Comparison of ENCODE assay signal across 18 cellular contexts in genomic region chr20:50017160-50017559, GRCh38. TPM values are rescaled to one million over a fixed set of nuclear protein-coding genes. Genes with fewer than 3 reads are reported as not detected.
A peak's percentile ranks its signal among the peaks of the same experiment; 100 is the strongest.
DNase-seq lines count a peak whose midpoint lies in the region; ATAC-seq lines count a peak whose summit lies in the region.
"Had no signal": no experiment of that assay in that cellular context is flagged by ENCODE, and none has a peak within 500 bp of the region (broad histone marks: within the 10 kb centered on the region; RNA-seq: fewer than 3 reads in every experiment).

No MANE protein-coding gene starts in this region.

- H4K91ac ChIP-seq in mesenchymal stem cell (ENCODE audit: low read length): peak overlapping the region; percentile 52

- no peaks in the 10 kb centered on the region for H3K9me3 ChIP-seq in mesenchymal stem cell (ENCODE audit: control insufficient read depth, low read length)
- H3K9me3 ChIP-seq in stomach smooth muscle (ENCODE audit: control insufficient read depth in 2 of 2, low read length in 2 of 2): no peaks in the 10 kb centered on the region
- H3K9me3 ChIP-seq: HAP-1 had no signal

- ATAC-seq in HG03196 (IDR thresholded peaks at IDR 0.05; ENCODE audit: unreplicated experiment): no peak
- ATAC-seq in HG02852 (IDR thresholded peaks at IDR 0.05; ENCODE audit: unreplicated experiment): no peak
- no peak for ATAC-seq in HG03342 (IDR thresholded peaks at IDR 0.05; ENCODE audit: unreplicated experiment)
- ATAC-seq: GM12878 had no signal

- no peaks in the 10 kb centered on the region for H3K79me1 ChIP-seq in mesenchymal stem cell (replicated peaks; ENCODE audit: low read length, poor library complexity, severe bottlenecking)

- 91% methylated on average over 5 of the region's 5 CpGs for WGBS in mesenchymal stem cell

- H3K9ac ChIP-seq in mesenchymal stem cell (ENCODE audit: low read length): peak overlapping the region; percentile 18
- H3K9ac ChIP-seq in stomach smooth muscle (ENCODE audit: low read length in 2 of 2): no peak overlapping the region

- DNase-seq in DMS 273 (lab: John Stamatoyannopoulos, UW; ENCODE audit: unreplicated experiment): peak; percentile 32
- DNase-seq in DMS 273 treated with DMSO at 0.1 percent for 48 hours (lab: John Stamatoyannopoulos, UW): no peak
- peak; percentile 30 for DNase-seq in SK-MEL-5 (ENCODE audit: low read depth, low spot score)
- DNase-seq in mesenchymal stem cell: no peak
- DNase-seq: GDM1, KBM-7, NCI-H1417 treated with DMSO at 0.1 percent for 48 hours, NCI-H1930, NCI-H2171, NCI-H446 treated with DMSO at 0.1 percent for 48 hours had no signal

- peak overlapping the region; percentile 29 to 51 for H2BK12ac ChIP-seq in mesenchymal stem cell (ENCODE audit: low read length in 2 of 2)

- H3K27me3 ChIP-seq in mesenchymal stem cell (ENCODE audit: control insufficient read depth in 1 of 2, insufficient read depth in 1 of 2, low read length in 2 of 2) (peaks cover 0 to 10% of the 10 kb centered on the region in 2 experiments), stomach smooth muscle (ENCODE audit: control insufficient read depth in 1 of 2, insufficient read depth in 2 of 2, low read length in 2 of 2) (no peaks in the 10 kb centered on the region)

- no peak overlapping the region for H3K4ac ChIP-seq in mesenchymal stem cell (ENCODE audit: low read depth in 1 of 2, low read length in 2 of 2)

- H2AK5ac ChIP-seq in mesenchymal stem cell (ENCODE audit: low read length, severe bottlenecking): no peak overlapping the region

- peak overlapping the region; percentile 55 for H4K8ac ChIP-seq in mesenchymal stem cell (ENCODE audit: low read length)

- H3K4me3 ChIP-seq in mesenchymal stem cell (ENCODE audit: insufficient read depth in 1 of 2, low read depth in 1 of 2, low read length in 2 of 2): no peak overlapping the region
- H3K4me3 ChIP-seq in stomach smooth muscle (ENCODE audit: low read length in 2 of 2): no peak overlapping the region
- H3K4me3 ChIP-seq: GM12878, HAP-1, SK-N-MC had no signal

- no peak overlapping the region for H3K27ac ChIP-seq in mesenchymal stem cell (ENCODE audit: low read length, poor library complexity, severe bottlenecking)
- H3K27ac ChIP-seq in stomach smooth muscle (ENCODE audit: low read length): peak overlapping the region; percentile 11
- H3K27ac ChIP-seq: 22Rv1 had no signal

- no peak overlapping the region for H2BK120ac ChIP-seq in mesenchymal stem cell (ENCODE audit: low read depth, low read length)

- H3K4me1 ChIP-seq in mesenchymal stem cell (ENCODE audit: control insufficient read depth, insufficient read depth, low read depth, low read length) (peaks cover 20% of the 10 kb centered on the region), stomach smooth muscle (ENCODE audit: control insufficient read depth, insufficient read depth, low read length) (peaks cover 15% of the 10 kb centered on the region)
- H3K4me1 ChIP-seq: HAP-1 had no signal

- no peak overlapping the region for H3K23ac ChIP-seq in mesenchymal stem cell (ENCODE audit: low read length in 2 of 2)

- in situ Hi-C loops in SK-MEL-5 (cut with HindIII; ENCODE audit: low pct_unique_long_range_greater_than_20kb, low sequenced_read_pairs): no loop called here

- H3K14ac ChIP-seq in mesenchymal stem cell (ENCODE audit: low read length in 2 of 2): no peak overlapping the region

- no peak overlapping the region for H2BK5ac ChIP-seq in mesenchymal stem cell (ENCODE audit: low read depth, low read length, poor library complexity, severe bottlenecking)

- H3K18ac ChIP-seq in mesenchymal stem cell (ENCODE audit: low read depth in 1 of 2, low read length in 2 of 2): peak overlapping the region; percentile 12 to 28

- H3K4me2 ChIP-seq in mesenchymal stem cell (ENCODE audit: low read length, poor library complexity, severe bottlenecking): no peak overlapping the region

- no peak overlapping the region for H2BK15ac ChIP-seq in mesenchymal stem cell (ENCODE audit: low read depth, poor library complexity, severe bottlenecking)

- H2AFZ ChIP-seq in mesenchymal stem cell (ENCODE audit: low read depth, low read length): no peak overlapping the region

- no peaks in the 10 kb centered on the region for H3K36me3 ChIP-seq in mesenchymal stem cell (ENCODE audit: control insufficient read depth in 1 of 2, insufficient read depth in 2 of 2, low read depth in 1 of 2, low read length in 2 of 2)
- no peaks in the 10 kb centered on the region for H3K36me3 ChIP-seq in stomach smooth muscle (ENCODE audit: control insufficient read depth in 2 of 2, insufficient read depth in 2 of 2, low read length in 2 of 2)
- H3K36me3 ChIP-seq: HAP-1 had no signal

RNA-seq across cellular contexts. Expression of gene SNAI1, which starts 34.4 kb away (rescaled TPM):
- 0.13 and 0.40 TPM in 2 replicates for total RNA-seq in SK-MEL-5 (2014; rRNA removed; shearing (Covaris generic))
- 0.48 and 1.8 TPM in 2 replicates for polyA plus RNA-seq in SK-MEL-5 (2015; cell fraction: cytosol; rRNA removed)
- 1.1 and 2.5 TPM in 2 replicates for polyA plus RNA-seq in SK-MEL-5 (2015; cell fraction: nucleus; rRNA removed)
- polyA plus RNA-seq in mesenchymal stem cell (2013, experiment 1 of 2): 36.2 TPM
- 36.0 TPM for polyA plus RNA-seq in mesenchymal stem cell (2013, experiment 2 of 2)

Comparison
In these comparisons a context has a peak if more than half of its experiments do, and no peak if none do; other contexts are left out.
1. DNase-seq: peak in DMS 273 (single experiment) and SK-MEL-5 (single experiment); none in DMS 273 treated with DMSO at 0.1 percent for 48 hours (single experiment) and mesenchymal stem cell (single experiment).